Comparison of ENCODE assay signal across 8 cellular contexts in genomic region chr2:137947714-137948336, GRCh38. TPM values are rescaled to one million over a fixed set of nuclear protein-coding genes. Genes with fewer than 3 reads are reported as not detected.
DNase-seq lines count a peak whose midpoint lies in the region; ATAC-seq, FAIRE-seq and TF ChIP-seq lines count a peak whose summit lies in the region.

No MANE protein-coding gene starts in this region.

- no peaks in the 10 kb centered on the region for H3F3A ChIP-seq in PC-3 (ENCODE audit: low read length, unreplicated experiment)
- no peaks in the 10 kb centered on the region for H3F3A ChIP-seq in smooth muscle cell (ENCODE audit: low read depth)

- H4K20me1 ChIP-seq in PC-3 (ENCODE audit: low read length) (no peaks in the 10 kb centered on the region), astrocyte (ENCODE audit: insufficient read depth, low read length) (no peaks in the 10 kb centered on the region), smooth muscle cell (ENCODE audit: low read depth) (no peaks in the 10 kb centered on the region)

- H3K4me1 Mint-ChIP-seq in activated CD4-positive, alpha-beta T cell treated with anti-CD3 and anti-CD28 coated beads for 36 hours, result peaks cover 3% of the 10 kb centered on the region
- H3K4me1 Mint-ChIP-seq in astrocyte (ENCODE audit: low read depth, unreplicated experiment), result peaks cover 26% of the 10 kb centered on the region

- intact Hi-C loops in activated CD4-positive, alpha-beta T cell treated with anti-CD3 and anti-CD28 coated beads for 36 hours (cut with DNase I, micrococcal nuclease), result loop anchor here (1.0 to 10.0 kb wide), 5 partner anchors 142 to 879 kb away; no protein-coding TSS in a partner anchor
- intact Hi-C loops in PC-3 (cut with micrococcal nuclease), result loop anchor here (1.0 to 10.0 kb wide), 4 partner anchors 137 to 567 kb away; no protein-coding TSS in a partner anchor

- H3K4me2 ChIP-seq in PC-3 (ENCODE audit: low read length) (no peak overlapping the region), astrocyte (ENCODE audit: low read length) (no peak overlapping the region), smooth muscle cell (no peak overlapping the region)

- ATAC-seq in activated CD4-positive, alpha-beta T cell treated with anti-CD3 and anti-CD28 coated beads for 36 hours, result no peak
- ATAC-seq in PC-3 (peak; percentile 63), HG03045 (IDR thresholded peaks at IDR 0.05; ENCODE audit: unreplicated experiment) (no peak)

- H3K36me3 ChIP-seq in PC-3 (ENCODE audit: low read depth, low read length) (no peaks in the 10 kb centered on the region), astrocyte (ENCODE audit: insufficient read depth, low read length) (no peaks in the 10 kb centered on the region), smooth muscle cell (ENCODE audit: low read depth) (no peaks in the 10 kb centered on the region)

- H3K9ac ChIP-seq in PC-3 (ENCODE audit: low read length), result no peak overlapping the region
- H3K9ac ChIP-seq in astrocyte (ENCODE audit: low read length), result no peak overlapping the region
- no peak overlapping the region for H3K9ac ChIP-seq in smooth muscle cell (ENCODE audit: low read depth)

- no peaks in the 10 kb centered on the region for H3K9me2 ChIP-seq in PC-3 (replicated peaks; ENCODE audit: low read length)

- no peaks in the 10 kb centered on the region for H3K9me3 Mint-ChIP-seq in activated CD4-positive, alpha-beta T cell treated with anti-CD3 and anti-CD28 coated beads for 36 hours (ENCODE audit: low read depth)
- peaks cover 6% of the 10 kb centered on the region for H3K9me3 Mint-ChIP-seq in astrocyte (ENCODE audit: unreplicated experiment)

- POLR2A ChIA-PET in activated CD4-positive, alpha-beta T cell treated with anti-CD3 and anti-CD28 coated beads for 36 hours (lab: Charles Lee), result no interaction called here
- POLR2A ChIA-PET in PC-3 (lab: Charles Lee; ENCODE audit: unreplicated experiment), result no interaction called here

- WGBS in smooth muscle cell (ENCODE audit: low lambda C conversion rate), result 37% methylated on average over 4 of the region's 4 CpGs

- H3K79me2 ChIP-seq in PC-3 (ENCODE audit: low read length) (no peaks in the 10 kb centered on the region), astrocyte (ENCODE audit: insufficient read depth, low read length) (no peaks in the 10 kb centered on the region), smooth muscle cell (ENCODE audit: low read depth) (no peaks in the 10 kb centered on the region)

- no TSS peak for BruUV-seq in PC-3 (replicated peaks; lab: Mats Ljungman, UMichigan)

- H3K4me1 ChIP-seq in PC-3 (ENCODE audit: insufficient read depth, low read length) (peaks cover 6% of the 10 kb centered on the region), astrocyte (ENCODE audit: insufficient read depth, low read length) (peaks cover 3% of the 10 kb centered on the region), smooth muscle cell (ENCODE audit: low read depth) (no peaks in the 10 kb centered on the region)

- H2AFZ ChIP-seq in PC-3 (ENCODE audit: low read length) (no peak overlapping the region), astrocyte (ENCODE audit: low read depth, low read length) (no peak overlapping the region), smooth muscle cell (ENCODE audit: low read depth) (no peak overlapping the region)

- no peak overlapping the region for H3K4me3 Mint-ChIP-seq in activated CD4-positive, alpha-beta T cell treated with anti-CD3 and anti-CD28 coated beads for 36 hours
- no peak overlapping the region for H3K4me3 Mint-ChIP-seq in astrocyte (ENCODE audit: unreplicated experiment)

- peak; percentile 79 for FAIRE-seq in astrocyte (lab: Jason Lieb, UNC)

- H3K27ac Mint-ChIP-seq in activated CD4-positive, alpha-beta T cell treated with anti-CD3 and anti-CD28 coated beads for 36 hours, result no peak overlapping the region
- H3K27ac Mint-ChIP-seq in astrocyte (ENCODE audit: unreplicated experiment), result peak overlapping the region; percentile 22

- peak; percentile 61 for DNase-seq in activated CD4-positive, alpha-beta T cell treated with anti-CD3 and anti-CD28 coated beads for 36 hours
- no peak for DNase-seq in activated CD4-positive, alpha-beta T cell treated with anti-CD3 and anti-CD28 coated beads for 1 hour
- DNase-seq in HT-29 (ENCODE audit: low spot score) (peak; percentile 81), PC-3 (peak; percentile 84), astrocyte (ENCODE audit: low read depth) (peak; percentile 47), hypothalamus (lab: John Stamatoyannopoulos, UW) (peak in 38 of 51 donors; percentile 1 to 76 (median 32)), smooth muscle cell (lab: John Stamatoyannopoulos, UW; ENCODE audit: unreplicated experiment) (no peak)

- no peak overlapping the region for H3K4me3 ChIP-seq in PC-3 (ENCODE audit: low read length)
- no peak overlapping the region for H3K4me3 ChIP-seq in astrocyte (ENCODE audit: insufficient read depth, low read depth, low read length)
- H3K4me3 ChIP-seq in smooth muscle cell, result no peak overlapping the region

- H3K27me3 ChIP-seq in PC-3 (ENCODE audit: low read length) (no peaks in the 10 kb centered on the region), astrocyte (ENCODE audit: insufficient read depth, low read length) (peaks cover 3% of the 10 kb centered on the region), smooth muscle cell (ENCODE audit: low read depth) (no peaks in the 10 kb centered on the region)

- TF ChIP-seq CTCF in PC-3 (conservative IDR thresholded peaks at IDR 0.05; ENCODE audit: low read depth, low read length) (peak; percentile 88), astrocyte (IDR thresholded peaks at IDR 0.05; ENCODE audit: insufficient read depth, low read depth, low read length) (peak; percentile 60), smooth muscle cell (IDR thresholded peaks at IDR 0.05; ENCODE audit: borderline replicate concordance, insufficient read depth, poor library complexity, severe bottlenecking) (peak; percentile 63)

- no peaks in the 10 kb centered on the region for H3K9me3 ChIP-seq in PC-3 (ENCODE audit: low read length)
- no peaks in the 10 kb centered on the region for H3K9me3 ChIP-seq in astrocyte (ENCODE audit: insufficient read depth, low read depth, low read length)
- no peaks in the 10 kb centered on the region for H3K9me3 ChIP-seq in smooth muscle cell (replicated peaks; ENCODE audit: low read depth)

- CTCF ChIA-PET in activated CD4-positive, alpha-beta T cell treated with anti-CD3 and anti-CD28 coated beads for 36 hours (lab: Charles Lee), result interaction anchor here (0.8 to 1.0 kb wide), 2 partner anchors 839 to 879 kb away, joined by 4 read pairs; no protein-coding TSS in a partner anchor
- CTCF ChIA-PET in PC-3 (lab: Charles Lee), result interaction anchor here (0.6 to 0.7 kb wide), 2 partner anchors 16 to 284 kb away, joined by 3 to 10 read pairs; no protein-coding TSS in a partner anchor

- peaks cover 2% of the 10 kb centered on the region for H3K27me3 Mint-ChIP-seq in activated CD4-positive, alpha-beta T cell treated with anti-CD3 and anti-CD28 coated beads for 36 hours
- H3K27me3 Mint-ChIP-seq in astrocyte (ENCODE audit: low read depth, unreplicated experiment), result no peaks in the 10 kb centered on the region

- no peaks in the 10 kb centered on the region for H3K36me3 Mint-ChIP-seq in activated CD4-positive, alpha-beta T cell treated with anti-CD3 and anti-CD28 coated beads for 36 hours (ENCODE audit: low read depth)
- no peaks in the 10 kb centered on the region for H3K36me3 Mint-ChIP-seq in astrocyte (ENCODE audit: low read depth, unreplicated experiment)

- no peak overlapping the region for H3K27ac ChIP-seq in PC-3 (ENCODE audit: low read length)
- no peak overlapping the region for H3K27ac ChIP-seq in astrocyte (ENCODE audit: low read depth, low read length)
- H3K27ac ChIP-seq in smooth muscle cell (ENCODE audit: low read depth), result no peak overlapping the region

RNA-seq across cellular contexts. Expression of gene HNMT, which starts 16.4 kb away (rescaled TPM):
- not detected for total RNA-seq in activated CD4-positive, alpha-beta T cell treated with anti-CD3 and anti-CD28 coated beads for 36 hours
- 18.8 and 27.2 TPM in 2 replicates for total RNA-seq in HT-29 (2014; rRNA removed; shearing (Covaris generic))
- total RNA-seq in PC-3 (2014; rRNA removed), result 6.9 and 7.1 TPM in 2 replicates
- total RNA-seq in astrocyte, result 15.3 and 17.3 TPM in 2 replicates
- 9.6 and 20.7 TPM in 2 replicates for total RNA-seq in smooth muscle cell
- polyA plus RNA-seq in smooth muscle cell, result 3.6 and 10.8 TPM in 2 replicates

Comparison
In these comparisons a context has a peak if more than half of its experiments do, and no peak if none do; other contexts are left out.
1. DNase-seq: peak in activated CD4-positive, alpha-beta T cell treated with anti-CD3 and anti-CD28 coated beads for 36 hours (single experiment), HT-29 (single experiment), PC-3 (single experiment), astrocyte (single experiment) and hypothalamus (38 of 51); none in activated CD4-positive, alpha-beta T cell treated with anti-CD3 and anti-CD28 coated beads for 1 hour (single experiment) and smooth muscle cell (single experiment).
2. Peak in every context shown above with its lines, with median percentiles within 50 percentile points of each other: CTCF ChIP-seq.